In genomic region chr20:44704551-44704971, GRCh38 we compare ENCODE assay signal across 1 cellular context.
TF ChIP-seq lines count a peak whose summit lies in the region.

No MANE protein-coding gene starts in this region.

TF ChIP-seq in IMR-90, 13 proteins besides CTCF, POLR2A, EP300 and RAD21 (continued from another document):
- TF ChIP-seq NFE2L2 (IDR thresholded peaks at IDR 0.05; ENCODE audit: low read depth, low read length) (no peak), RCOR1 (IDR thresholded peaks at IDR 0.05; ENCODE audit: insufficient replicate concordance, low read length) (no peak), CEBPB (IDR thresholded peaks at IDR 0.05; ENCODE audit: low read depth, low read length) (no peak), BHLHE40 (IDR thresholded peaks at IDR 0.05; ENCODE audit: low read depth, low read length) (no peak)
